8 cellular contexts compared by ENCODE assay signal in the genomic region with DNA sequence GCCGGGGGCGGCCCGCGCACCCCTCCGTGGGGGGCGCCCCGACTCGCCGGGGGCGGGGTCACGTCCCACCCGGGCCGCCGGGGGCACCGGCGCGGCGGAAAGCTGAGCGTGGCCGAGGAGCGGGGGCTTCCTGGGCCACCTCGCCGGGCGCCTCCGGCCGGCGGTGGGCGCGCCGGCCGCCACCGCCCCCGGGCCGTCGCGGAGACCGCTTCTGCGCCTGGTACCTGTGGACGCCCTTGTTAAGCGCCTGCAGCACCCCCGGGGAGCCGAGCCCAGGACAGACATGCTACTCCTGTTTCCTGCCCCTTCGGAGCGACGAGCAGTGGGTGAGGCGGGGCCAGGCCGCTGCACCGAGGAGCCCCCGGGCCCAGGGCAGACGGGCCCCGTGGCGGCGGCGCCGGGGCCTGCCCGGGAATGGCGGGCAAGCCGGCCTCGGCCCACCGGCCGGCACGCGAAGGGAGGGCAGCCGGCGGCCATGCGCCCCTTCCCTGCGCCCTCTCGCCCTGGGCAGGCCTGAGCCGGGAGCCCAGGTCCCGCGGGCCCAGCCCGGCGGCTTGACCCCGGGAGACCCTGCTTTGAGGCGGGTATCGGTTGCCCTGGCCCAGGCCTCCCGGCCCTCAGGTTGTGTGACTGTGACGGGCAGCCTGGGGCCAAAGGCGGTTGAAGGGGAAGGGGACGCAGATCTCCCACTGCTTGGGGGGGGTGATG. TPM values are rescaled to one million over a fixed set of nuclear protein-coding genes. Genes with fewer than 3 reads are reported as not detected.
DNase-seq lines count a peak whose midpoint lies in the region; ATAC-seq and TF ChIP-seq lines count a peak whose summit lies in the region.

No MANE protein-coding gene starts in this region.

- no peaks in the 10 kb centered on the region for H3K27me3 ChIP-seq in A673 (replicated peaks; ENCODE audit: insufficient read depth, low read depth, low read length, poor library complexity)
- no peaks in the 10 kb centered on the region for H3K27me3 ChIP-seq in WERI-Rb-1 (ENCODE audit: insufficient read depth, low read depth, severe bottlenecking)
- H3K27me3 ChIP-seq in layer of hippocampus (ENCODE audit: control insufficient read depth, insufficient read depth, low read length), result no peaks in the 10 kb centered on the region

- POLR2A ChIA-PET in A673 (lab: Charles Lee; ENCODE audit: low non-redundant PET), result interaction anchor here (1.4 kb wide), 1 partner anchor 121 kb away, joined by 8 read pairs; no protein-coding TSS in a partner anchor

- H3K4me3 ChIP-seq in A673 (ENCODE audit: low read depth, low read length, poor library complexity, severe bottlenecking) (peak overlapping the region; percentile 47), WERI-Rb-1 (ENCODE audit: low read depth, low read length) (peak overlapping the region; percentile 45)

- ATAC-seq in HG03354 (IDR thresholded peaks at IDR 0.05; ENCODE audit: poor library complexity, severe bottlenecking, unreplicated experiment), result peak; percentile 14

- TF ChIP-seq CTCF in A673 (conservative IDR thresholded peaks at IDR 0.05; ENCODE audit: low read depth, low read length), result no peak
- no peak for TF ChIP-seq CTCF in WERI-Rb-1 (IDR thresholded peaks at IDR 0.05; ENCODE audit: low read depth, low read length)

- DNase-seq in A673 (ENCODE audit: low spot score) (peak; percentile 51), WERI-Rb-1 (peak; percentile 60), caudate nucleus (lab: John Stamatoyannopoulos, UW) (peak in 14 of 61 donors; percentile 19 to 61 (median 44)), SW 1271 (lab: John Stamatoyannopoulos, UW) (no peak)
- DNase-seq in stimulated activated CD4-positive, alpha-beta T cell treated with anti-CD3 and anti-CD28 coated beads, Interleukin-2, amount 100 ng/mL, for 24 hours, result peak; percentile 58 to 62

- H3K9me3 ChIP-seq in A673 (ENCODE audit: low read depth, low read length, poor library complexity, severe bottlenecking) (no peaks in the 10 kb centered on the region), WERI-Rb-1 (ENCODE audit: severe bottlenecking) (no peaks in the 10 kb centered on the region)

- peaks cover 10% of the 10 kb centered on the region for H3K4me1 ChIP-seq in A673 (ENCODE audit: insufficient read depth, low read length, poor library complexity, severe bottlenecking)

- TF ChIP-seq POLR2A in GM18951 (IDR thresholded peaks at IDR 0.05; ENCODE audit: extremely low read depth, insufficient read depth, insufficient read length), result peak; percentile 43

- intact Hi-C loops in A673 (cut with micrococcal nuclease; ENCODE audit: unreplicated experiment), result no loop called here

- CTCF ChIA-PET in A673 (lab: Charles Lee), result interaction anchor here (0.6 to 1.8 kb wide), 4 partner anchors 110 to 227 kb away, joined by 3 to 5 read pairs (median 4); no protein-coding TSS in a partner anchor

- in situ Hi-C loops in GM18951 (cut with MboI; ENCODE audit: low sequenced_read_pairs, unreplicated experiment), result no loop called here

- H3K27ac ChIP-seq in A673 (ENCODE audit: low read depth, low read length, poor library complexity, severe bottlenecking) (peak overlapping the region; percentile 89), WERI-Rb-1 (peak overlapping the region; percentile 90), caudate nucleus (ENCODE audit: low read depth, low read length) (peak overlapping the region; percentile 90), layer of hippocampus (ENCODE audit: low read depth, low read length) (peak overlapping the region; percentile 89)

- H3K36me3 ChIP-seq in A673 (ENCODE audit: insufficient read depth, low read length, poor library complexity, severe bottlenecking) (peaks cover 4% of the 10 kb centered on the region), WERI-Rb-1 (peaks cover 27% of the 10 kb centered on the region)

- no TSS peak for BruUV-seq in A673 (replicated peaks; lab: Mats Ljungman, UMichigan)

RNA-seq across cellular contexts. Expression of gene KDM2A, which starts 0.8 kb away (rescaled TPM):
- 105 and 121 TPM in 2 replicates for total RNA-seq in A673 (2021)

Comparison
In these comparisons a context has a peak if more than half of its experiments do, and no peak if none do; other contexts are left out.
1. DNase-seq: peak in A673 (single experiment), WERI-Rb-1 (single experiment) and stimulated activated CD4-positive, alpha-beta T cell treated with anti-CD3 and anti-CD28 coated beads, Interleukin-2, amount 100 ng/mL, for 24 hours (2 of 2); none in SW 1271 (0 of 2).
2. Peak in every context shown above with its lines, with median percentiles within 50 percentile points of each other: H3K27ac ChIP-seq.